16 cellular contexts compared by ENCODE assay signal in the genomic region with DNA sequence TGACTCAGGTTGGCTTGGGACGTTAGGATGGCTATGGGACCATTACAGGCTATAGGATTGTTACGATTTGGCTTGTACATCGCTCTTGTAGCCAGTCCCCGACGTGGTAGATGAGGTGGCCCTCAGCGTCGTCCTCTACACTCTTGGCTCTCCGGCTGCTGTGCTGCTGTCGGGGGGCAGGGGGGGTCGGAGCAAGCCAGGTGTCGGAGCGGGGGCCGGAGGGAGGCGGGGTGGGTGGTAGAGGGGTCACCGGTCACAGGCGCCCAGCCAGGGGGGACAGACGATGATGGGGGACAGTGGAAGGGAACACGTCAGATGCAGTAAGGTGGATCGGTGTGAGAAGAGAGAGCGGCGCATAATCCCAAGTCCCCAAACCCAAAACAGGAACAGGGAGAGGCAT. TPM values are rescaled to one million over a fixed set of nuclear protein-coding genes. Genes with fewer than 3 reads are reported as not detected.
DNase-seq lines count a peak whose midpoint lies in the region; ATAC-seq and TF ChIP-seq lines count a peak whose summit lies in the region.
"Had no signal": no experiment of that assay in that cellular context is flagged by ENCODE, and none has a peak within 500 bp of the region (broad histone marks: within the 10 kb centered on the region; RNA-seq: fewer than 3 reads in every experiment).

No MANE protein-coding gene starts in this region.

- H3K23ac ChIP-seq in mesenchymal stem cell (ENCODE audit: low read length in 2 of 2) = no peak overlapping the region

- H3K36me3 ChIP-seq in mesenchymal stem cell (ENCODE audit: control insufficient read depth in 1 of 2, insufficient read depth in 2 of 2, low read depth in 1 of 2, low read length in 2 of 2) (peaks cover 58 to 77% of the 10 kb centered on the region in 2 experiments), psoas muscle (ENCODE audit: insufficient read depth in 1 of 2, low read depth in 1 of 2) (peaks cover 16 to 79% of the 10 kb centered on the region in 2 donors)

- H2AK5ac ChIP-seq in mesenchymal stem cell (ENCODE audit: low read length, severe bottlenecking) = no peak overlapping the region

- H2AFZ ChIP-seq in mesenchymal stem cell (ENCODE audit: low read depth, low read length) = no peak overlapping the region

- H3K27me3 ChIP-seq in mesenchymal stem cell (ENCODE audit: control insufficient read depth in 1 of 2, insufficient read depth in 1 of 2, low read length in 2 of 2) (no peaks in the 10 kb centered on the region), psoas muscle (ENCODE audit: insufficient read depth in 3 of 3, low read length in 2 of 3) (no peaks in the 10 kb centered on the region)
- H3K27me3 ChIP-seq: BE2C had no signal

- no peak overlapping the region for H3K4me3 ChIP-seq in mesenchymal stem cell (ENCODE audit: insufficient read depth in 1 of 2, low read depth in 1 of 2, low read length in 2 of 2)
- no peak overlapping the region for H3K4me3 ChIP-seq in psoas muscle

- H2BK5ac ChIP-seq in mesenchymal stem cell (ENCODE audit: low read depth, low read length, poor library complexity, severe bottlenecking) = no peak overlapping the region

- no peak overlapping the region for H2BK120ac ChIP-seq in mesenchymal stem cell (ENCODE audit: low read depth, low read length)

- POLR2A ChIA-PET in RWPE1 (lab: Yijun Ruan, JAX; ENCODE audit: low non-redundant PET) = no interaction called here

- TF ChIP-seq CTCF in RWPE1 (conservative IDR thresholded peaks at IDR 0.05; ENCODE audit: low read depth) = no peak
- no peak for TF ChIP-seq CTCF in psoas muscle (IDR thresholded peaks at IDR 0.05)

- CTCF ChIA-PET in RWPE1 (lab: Yijun Ruan, JAX) = no interaction called here

- H3K14ac ChIP-seq in mesenchymal stem cell (ENCODE audit: low read length in 2 of 2) = no peak overlapping the region

- no peak overlapping the region for H2BK12ac ChIP-seq in mesenchymal stem cell (ENCODE audit: low read length in 2 of 2)

- no peaks in the 10 kb centered on the region for H3K9me3 ChIP-seq in mesenchymal stem cell (ENCODE audit: control insufficient read depth, low read length)
- no peaks in the 10 kb centered on the region for H3K9me3 ChIP-seq in psoas muscle
- H3K9me3 ChIP-seq: BE2C had no signal

- no peak overlapping the region for H3K4ac ChIP-seq in mesenchymal stem cell (ENCODE audit: low read depth in 1 of 2, low read length in 2 of 2)

- H3K79me1 ChIP-seq in mesenchymal stem cell (replicated peaks; ENCODE audit: low read length, poor library complexity, severe bottlenecking) = peaks cover 26% of the 10 kb centered on the region

- H3K4me1 ChIP-seq in mesenchymal stem cell (ENCODE audit: control insufficient read depth, insufficient read depth, low read depth, low read length) = no peaks in the 10 kb centered on the region
- H3K4me1 ChIP-seq in psoas muscle = peaks cover 25% of the 10 kb centered on the region
- H3K4me1 ChIP-seq: BE2C had no signal

- H3K9ac ChIP-seq in mesenchymal stem cell (ENCODE audit: low read length) = peak overlapping the region; percentile 47

- ATAC-seq in psoas muscle = no peak
- ATAC-seq: HepG2 had no signal

- no peak overlapping the region for H3K4me2 ChIP-seq in mesenchymal stem cell (ENCODE audit: low read length, poor library complexity, severe bottlenecking)

- H4K91ac ChIP-seq in mesenchymal stem cell (ENCODE audit: low read length) = no peak overlapping the region

- no peak overlapping the region for H2BK15ac ChIP-seq in mesenchymal stem cell (ENCODE audit: low read depth, poor library complexity, severe bottlenecking)

- no peak overlapping the region for H3K18ac ChIP-seq in mesenchymal stem cell (ENCODE audit: low read depth in 1 of 2, low read length in 2 of 2)

- intact Hi-C loops in psoas muscle (cut with DNase I) = no loop called here

- WGBS in mesenchymal stem cell = 97% methylated on average over 14 of the region's 21 CpGs
- WGBS in psoas muscle, 3 donors = 84 to 91% (median 87%) methylated on average over 15 to 21 of the region's 21 CpGs

- no peak overlapping the region for H4K8ac ChIP-seq in mesenchymal stem cell (ENCODE audit: low read length)

- DNase-seq in RWPE1 (ENCODE audit: low spot score) (no peak), mesenchymal stem cell (no peak), psoas muscle (no peak), NK-92 (lab: John Stamatoyannopoulos, UW; ENCODE audit: unreplicated experiment) (no peak), NOMO-1 (lab: John Stamatoyannopoulos, UW; ENCODE audit: unreplicated experiment in 2 of 2) (no peak)
- no peak for DNase-seq in activated naive CD4-positive, alpha-beta T cell (lab: John Stamatoyannopoulos, UW)
- DNase-seq: ACHN; BE2C; C1 segment of cervical spinal cord; CD4-positive, CD25-positive, alpha-beta regulatory T cell; CD8-positive, alpha-beta memory T cell; COR-L47; GOT3; H9 had no signal

- H3K27ac ChIP-seq in RWPE1 (0 out of 2 replicates have a peak overlapping the region, but pooled peaks have one; percentile 5), mesenchymal stem cell (ENCODE audit: low read length, poor library complexity, severe bottlenecking) (no peak overlapping the region), psoas muscle (peak overlapping the region; percentile 79)

RNA-seq across cellular contexts. Expression of a gene that starts 4.7 kb away (rescaled TPM):
- 35.0 TPM for polyA plus RNA-seq in mesenchymal stem cell (2013, experiment 1 of 2)
- polyA plus RNA-seq in mesenchymal stem cell (2013, experiment 2 of 2) = 34.0 TPM
- 10 to 100 TPM; 11.7 to 28.5 (median 22.7) TPM for total RNA-seq in psoas muscle
- polyA plus RNA-seq in psoas muscle = 10 to 100 TPM; 15.2 to 20.9 (median 15.3) TPM

RNA-seq across cellular contexts. Expression of a gene that starts 6.5 kb away (rescaled TPM):
- 104 TPM for polyA plus RNA-seq in mesenchymal stem cell (2013, experiment 1 of 2)
- polyA plus RNA-seq in mesenchymal stem cell (2013, experiment 2 of 2) = 101 TPM
- total RNA-seq in psoas muscle = 10 to 100 TPM; 49.5 to 70.7 (median 57.2) TPM
- polyA plus RNA-seq in psoas muscle = 100 to 1,000 TPM in 2 of 3 donors, 10 to 100 TPM in 1; 75.0 to 159 (median 108) TPM

RNA-seq across cellular contexts. Expression of a gene that starts 8.6 kb away (rescaled TPM):
- 2.0 TPM for polyA plus RNA-seq in mesenchymal stem cell (2013, experiment 1 of 2)
- 1.9 TPM for polyA plus RNA-seq in mesenchymal stem cell (2013, experiment 2 of 2)
- total RNA-seq in psoas muscle = under 1 TPM in 3 of 4 donors, not detected in 1; 0.27 to 0.82 (median 0.32) TPM
- polyA plus RNA-seq in psoas muscle = under 1 TPM; 0.38 to 0.97 (median 0.52) TPM

RNA-seq across cellular contexts. Expression of a gene that starts 13.3 kb away (rescaled TPM):
- polyA plus RNA-seq in mesenchymal stem cell (2013, experiment 1 of 2) = 48.4 TPM
- 49.3 TPM for polyA plus RNA-seq in mesenchymal stem cell (2013, experiment 2 of 2)
- 10 to 100 TPM; 20.6 to 28.8 (median 23.8) TPM for total RNA-seq in psoas muscle
- 10 to 100 TPM; 17.6 to 61.3 (median 21.2) TPM for polyA plus RNA-seq in psoas muscle

RNA-seq across cellular contexts. Expression of a gene that starts 32.6 kb away (rescaled TPM):
- polyA plus RNA-seq in mesenchymal stem cell (2013, experiment 1 of 2) = not detected
- polyA plus RNA-seq in mesenchymal stem cell (2013, experiment 2 of 2) = 0.01 TPM
- total RNA-seq in psoas muscle = not detected
- polyA plus RNA-seq in psoas muscle = under 1 TPM in 1 of 3 donors, not detected in 2; 0.01 TPM
- total RNA-seq: CD4-positive, CD25-positive, alpha-beta regulatory T cell; CD8-positive, alpha-beta memory T cell; H9 had no signal
- polyA plus RNA-seq: CD4-positive, CD25-positive, alpha-beta regulatory T cell; CD8-positive, alpha-beta memory T cell; IgD-negative memory B cell had no signal
